ENCODE assay signal across 20 cellular contexts in genomic region chr3:138210528-138210927, GRCh38. TPM values are rescaled to one million over a fixed set of nuclear protein-coding genes. Genes with fewer than 3 reads are reported as not detected.
DNase-seq lines count a peak whose midpoint lies in the region.
"Had no signal": no experiment of that assay in that cellular context is flagged by ENCODE, and none has a peak within 500 bp of the region (broad histone marks: within the 10 kb centered on the region; RNA-seq: fewer than 3 reads in every experiment).

No MANE protein-coding gene starts in this region.

- H3K4me2 ChIP-seq in mesendoderm (ENCODE audit: low read length) = no peak overlapping the region

- H3K9me3 ChIP-seq in HUES48 (ENCODE audit: control insufficient read depth, insufficient read depth, low read length) = no peaks in the 10 kb centered on the region
- H3K9me3 ChIP-seq in ectodermal cell (ENCODE audit: control insufficient read depth, low read length) = no peaks in the 10 kb centered on the region

- intact Hi-C loops in head of caudate nucleus (cut with DNase I) = no loop called here

- no peak overlapping the region for H4K8ac ChIP-seq in mesendoderm (ENCODE audit: low read depth, low read length)

- no peak overlapping the region for H2BK120ac ChIP-seq in mesendoderm (ENCODE audit: low read depth, low read length)

- H3K36me3 ChIP-seq in HUES48 (ENCODE audit: control insufficient read depth, insufficient read depth, low read length) (peaks cover 9% of the 10 kb centered on the region), ectodermal cell (ENCODE audit: control insufficient read depth, insufficient read depth, low read length) (no peaks in the 10 kb centered on the region), mesendoderm (ENCODE audit: control insufficient read depth, insufficient read depth, low read length) (no peaks in the 10 kb centered on the region)

- H2BK5ac ChIP-seq in mesendoderm (ENCODE audit: low read length) = no peak overlapping the region

- H3K27me3 ChIP-seq in HUES48 (ENCODE audit: control insufficient read depth, insufficient read depth, low read length) (no peaks in the 10 kb centered on the region), ectodermal cell (ENCODE audit: control insufficient read depth, insufficient read depth, low read length, poor library complexity, severe bottlenecking) (no peaks in the 10 kb centered on the region), mesendoderm (ENCODE audit: insufficient read depth, low read length, poor library complexity) (no peaks in the 10 kb centered on the region)

- no peak overlapping the region for H3K56ac ChIP-seq in mesendoderm (ENCODE audit: low read length)

- H3K79me2 ChIP-seq in mesendoderm (ENCODE audit: control insufficient read depth, insufficient read depth, low read length) = peaks cover 14% of the 10 kb centered on the region

- DNase-seq in D341Med (ENCODE audit: low spot score) (peak; percentile 28), mesendoderm (peak; percentile 30), head of caudate nucleus (no peak), dedifferentiated amniotic fluid mesenchymal stem cell (ENCODE audit: extremely low spot score) (no peak), kidney glomerular epithelial cell (lab: John Stamatoyannopoulos, UW) (no peak), DMS53 treated with DMSO at 0.1 percent for 48 hours (lab: John Stamatoyannopoulos, UW; ENCODE audit: unreplicated experiment) (no peak)
- DNase-seq: 8988T, AML-193, DMS79 treated with DMSO at 0.1 percent for 48 hours, GM23248, NCI-H1092, NCI-H1436, NCI-H1930, NCI-H510A, SHP77 had no signal

- WGBS in ectodermal cell, 2 experiments = 44 to 52% methylated on average over 2 to 3 of the region's 3 CpGs
- WGBS in mesendoderm (ENCODE audit: extremely low coverage, insufficient coverage, low lambda C conversion rate) = no CpG with 5 or more reads among the region's 3 CpGs

- H3K27ac ChIP-seq in HUES48 (ENCODE audit: low read depth, low read length) (peak overlapping the region; percentile 72), ectodermal cell (ENCODE audit: insufficient read depth, low read depth, low read length, poor library complexity, severe bottlenecking) (peak overlapping the region; percentile 55), mesendoderm (ENCODE audit: low read depth, low read length) (no peak overlapping the region)
- H3K27ac ChIP-seq: C4-2B, GM23248 had no signal

- H3K9ac ChIP-seq in HUES48 (ENCODE audit: low read depth, low read length) (no peak overlapping the region), mesendoderm (ENCODE audit: low read length) (no peak overlapping the region)
- H3K9ac ChIP-seq: GM23248 had no signal

- no peak overlapping the region for H3K23ac ChIP-seq in mesendoderm (ENCODE audit: low read length)

- H3K4me1 ChIP-seq in HUES48 (ENCODE audit: control insufficient read depth, insufficient read depth, low read length) = peaks cover 33% of the 10 kb centered on the region
- H3K4me1 ChIP-seq in ectodermal cell (ENCODE audit: control insufficient read depth, insufficient read depth, low read length) = peaks cover 11% of the 10 kb centered on the region
- peaks cover 4% of the 10 kb centered on the region for H3K4me1 ChIP-seq in mesendoderm (ENCODE audit: control insufficient read depth, low read depth, low read length)

- H3K79me1 ChIP-seq in mesendoderm (ENCODE audit: low read length) = peaks cover 5% of the 10 kb centered on the region

- H3K4me3 ChIP-seq in HUES48 (ENCODE audit: low read depth, low read length) (no peak overlapping the region), ectodermal cell (ENCODE audit: insufficient read depth, low read depth, low read length) (no peak overlapping the region), mesendoderm (ENCODE audit: low read length) (no peak overlapping the region)
- H3K4me3 ChIP-seq: GM12878, GM23248, K562 had no signal

- H2AK5ac ChIP-seq in mesendoderm (ENCODE audit: low read length) = no peak overlapping the region

- H3K4ac ChIP-seq in mesendoderm (ENCODE audit: low read depth, low read length) = no peak overlapping the region

- H4K5ac ChIP-seq in mesendoderm (ENCODE audit: low read length) = no peak overlapping the region

- no peak overlapping the region for H3K18ac ChIP-seq in mesendoderm (ENCODE audit: low read length)

- H2BK15ac ChIP-seq in mesendoderm (replicated peaks; ENCODE audit: low read depth) = no peak overlapping the region

RNA-seq across cellular contexts. Expression of gene ARMC8, which starts 23.4 kb away (rescaled TPM):
- polyA plus RNA-seq in ectodermal cell (2013, experiment 1 of 4) = 39.9 TPM
- 51.1 TPM for polyA plus RNA-seq in ectodermal cell (2013, experiment 2 of 4)
- 41.3 TPM for polyA plus RNA-seq in ectodermal cell (2013, experiment 3 of 4)
- 51.0 TPM for polyA plus RNA-seq in ectodermal cell (2013, experiment 4 of 4)
- 43.7 TPM for polyA plus RNA-seq in mesendoderm (2013, experiment 1 of 2)
- 40.9 TPM for polyA plus RNA-seq in mesendoderm (2013, experiment 2 of 2)

RNA-seq across cellular contexts. Expression of gene DBR1, which starts 35.8 kb away (rescaled TPM):
- 23.8 TPM for polyA plus RNA-seq in ectodermal cell (2013, experiment 1 of 4)
- polyA plus RNA-seq in ectodermal cell (2013, experiment 2 of 4) = 21.8 TPM
- polyA plus RNA-seq in ectodermal cell (2013, experiment 3 of 4) = 18.8 TPM
- polyA plus RNA-seq in ectodermal cell (2013, experiment 4 of 4) = 19.0 TPM
- polyA plus RNA-seq in mesendoderm (2013, experiment 1 of 2) = 13.1 TPM
- 13.4 TPM for polyA plus RNA-seq in mesendoderm (2013, experiment 2 of 2)

Comparison
In these comparisons a context has a peak if more than half of its experiments do, and no peak if none do; other contexts are left out.
1. DNase-seq: peak in D341Med (single experiment) and mesendoderm (single experiment); none in head of caudate nucleus (0 of 42), dedifferentiated amniotic fluid mesenchymal stem cell (single experiment), kidney glomerular epithelial cell (single experiment) and DMS53 treated with DMSO at 0.1 percent for 48 hours (single experiment).